In the genomic region with DNA sequence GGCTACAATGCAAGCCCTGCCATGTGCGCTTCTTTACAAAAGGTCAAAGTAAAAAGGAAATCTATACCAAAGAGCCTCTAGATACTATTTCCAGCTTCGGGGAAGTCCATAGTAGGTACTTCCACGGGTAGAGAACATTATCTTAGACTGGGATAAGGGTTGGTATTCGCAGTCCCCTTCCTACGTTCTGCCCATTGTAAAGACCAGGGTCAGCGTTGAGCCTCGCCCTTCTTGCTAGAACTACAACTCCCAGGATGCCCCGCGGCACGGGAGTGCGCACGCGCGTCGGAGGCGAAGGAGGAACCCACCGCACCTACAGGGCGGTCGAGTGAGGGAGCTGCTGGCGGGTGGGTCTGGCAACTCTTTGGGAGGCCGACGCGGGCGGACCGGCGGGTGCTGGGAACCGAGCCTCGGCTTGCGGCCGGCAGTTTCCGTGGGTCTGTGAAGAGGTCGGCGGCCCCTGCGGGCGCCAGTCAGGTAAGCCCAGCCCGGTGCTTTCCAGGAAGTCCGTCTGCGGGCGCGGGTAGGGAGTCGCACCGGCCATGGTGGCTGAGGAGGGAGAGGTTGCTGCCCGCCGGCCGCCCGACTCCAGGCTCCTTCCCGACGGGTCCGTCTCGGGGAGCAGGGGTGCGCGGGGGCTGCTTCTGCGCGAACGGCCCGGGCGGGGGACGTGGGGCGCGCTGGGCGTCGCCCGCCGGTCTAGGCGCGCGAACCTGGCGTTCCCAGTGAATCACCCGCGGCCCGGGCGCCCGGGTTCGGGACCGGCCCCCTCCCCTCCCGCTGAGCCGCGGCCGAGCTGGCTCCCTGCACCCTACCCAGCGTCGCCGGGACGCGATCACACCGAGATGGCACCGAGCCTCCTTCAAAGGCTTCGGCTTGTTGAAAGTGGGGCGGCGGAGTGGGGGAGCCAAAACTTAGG, we compare ENCODE assay signal across 8 cellular contexts. TPM values are rescaled to one million over a fixed set of nuclear protein-coding genes. Genes with fewer than 3 reads are reported as not detected.
DNase-seq lines count a peak whose midpoint lies in the region; ATAC-seq and TF ChIP-seq lines count a peak whose summit lies in the region.

A gene (plus strand): TSS at position 294 of the 919 bp plus-strand sequence. CDS start 33,232 bp downstream, outside the sequence.

- CTCF ChIA-PET in RWPE1 (lab: Yijun Ruan, JAX) = interaction anchor here (0.6 to 0.7 kb wide), 2 partner anchors 47 to 63 kb away, joined by 3 read pairs; no protein-coding TSS in a partner anchor

- no peak for TF ChIP-seq CTCF in RWPE1 (conservative IDR thresholded peaks at IDR 0.05; ENCODE audit: low read depth)
- TF ChIP-seq CTCF in natural killer cell (IDR thresholded peaks at IDR 0.05) = no peak

- H3K27me3 Mint-ChIP-seq in natural killer cell (ENCODE audit: low read depth in 2 of 2) = peaks cover 8 to 12% of the 10 kb centered on the region in 2 donors

- peak within 1 kb of the TSS; percentile 94 for H3K27ac ChIP-seq in RWPE1

- intact Hi-C loops in natural killer cell (cut with micrococcal nuclease) = loop anchor here (10.0 kb wide), 1 partner anchor 95 kb away; a partner anchor contains a TSS

- ATAC-seq in GM21737 (IDR thresholded peaks at IDR 0.05; ENCODE audit: unreplicated experiment) = peak; percentile 82
- peak; percentile 83 to 91 (median 90) for ATAC-seq in natural killer cell

- peak within 1 kb of the TSS; percentile 97 for H3K4me3 Mint-ChIP-seq in natural killer cell

- no peaks in the 10 kb centered on the region for H3K36me3 Mint-ChIP-seq in natural killer cell

- H3K4me1 Mint-ChIP-seq in natural killer cell = peaks cover 47 to 50% of the 10 kb centered on the region in 2 donors

- no peaks in the 10 kb centered on the region for H3K9me3 Mint-ChIP-seq in natural killer cell

- POLR2A ChIA-PET in RWPE1 (lab: Yijun Ruan, JAX; ENCODE audit: low non-redundant PET) = interaction anchor here (0.6 kb wide), 1 partner anchor 207 kb away, joined by 3 read pairs; a partner anchor contains a TSS

- peak within 1 kb of the TSS; percentile 88 to 97 for H3K27ac Mint-ChIP-seq in natural killer cell

- peak; percentile 31 for DNase-seq in DMS79 treated with DMSO at 0.1 percent for 48 hours (lab: John Stamatoyannopoulos, UW)
- peak; percentile 84 for DNase-seq in KG1 (lab: John Stamatoyannopoulos, UW)
- DNase-seq in RWPE1 (ENCODE audit: low spot score) = peak; percentile 93
- DNase-seq in activated T-helper 9 cell treated with anti-CD3 and anti-CD28 coated beads, Interleukin-2, amount 50 U/mL, for 16 hours (ENCODE audit: low read depth) = peak; percentile 88
- DNase-seq in fibroblast of peridontal ligament (ENCODE audit: extremely low read depth) = peak; percentile 83
- peak; percentile 87 for DNase-seq in natural killer cell
- DNase-seq in stimulated activated naive CD4-positive, alpha-beta T cell (lab: John Stamatoyannopoulos, UW) = peak; percentile 71 to 88 (median 85)

RNA-seq across cellular contexts. Expression of the gene that starts here (rescaled TPM):
- 10 to 100 TPM; 56.5 to 72.3 (median 69.4) TPM for total RNA-seq in natural killer cell

Comparison
In these comparisons a context has a peak if more than half of its experiments do, and no peak if none do; other contexts are left out.
1. Peak in every context shown above with its lines: DNase-seq, ATAC-seq and H3K27ac ChIP-seq.
2. DNase-seq: peak in every context shown above with its lines; median percentile 93 in RWPE1; 88 in activated T-helper 9 cell treated with anti-CD3 and anti-CD28 coated beads, Interleukin-2, amount 50 U/mL, for 16 hours; 87 in natural killer cell; 85 in stimulated activated naive CD4-positive, alpha-beta T cell; 84 in KG1; 83 in fibroblast of peridontal ligament; 31 in DMS79 treated with DMSO at 0.1 percent for 48 hours.